ENCODE assay signal across 7 cellular contexts in genomic region chr20:35091808-35092523, GRCh38. TPM values are rescaled to one million over a fixed set of nuclear protein-coding genes. Genes with fewer than 3 reads are reported as not detected.
DNase-seq lines count a peak whose midpoint lies in the region; ATAC-seq, FAIRE-seq and TF ChIP-seq lines count a peak whose summit lies in the region.

No MANE protein-coding gene starts in this region.

- no peak for FAIRE-seq in GM12878 (lab: Jason Lieb, UNC)

- POLR2A ChIA-PET in GM12878 (lab: Charles Lee), result interaction anchor here (0.5 to 0.6 kb wide), 2 partner anchors 21 to 822 kb away, joined by 3 read pairs; no protein-coding TSS in a partner anchor

- under 1% methylated on average over 28 of the region's 28 CpGs for WGBS in GM12878 (ENCODE audit: insufficient coverage, insufficient replicate concordance, low lambda C conversion rate, missing lambda C conversion rate)

- peaks cover 0 to 8% of the 10 kb centered on the region in 2 experiments; a peak in 1 of 4 replicates for H3K36me3 ChIP-seq in GM12878 (ENCODE audit: control insufficient read depth in 2 of 2, insufficient read depth in 2 of 2, low read length in 1 of 2)
- no peaks in the 10 kb centered on the region for H3K36me3 ChIP-seq in kidney epithelial cell (ENCODE audit: control insufficient read depth, insufficient read depth, low read length)

- H3K4me3 ChIP-seq in GM12878, result peak overlapping the region; percentile 82
- peak overlapping the region; percentile 64 for H3K4me3 ChIP-seq in kidney epithelial cell (ENCODE audit: low read depth, low read length)

- in situ Hi-C loops in GM12878 (cut with MboI), result no loop called here

- CTCF ChIA-PET in GM12878 (lab: Yijun Ruan, JAX), result interaction anchor here (0.6 to 5.0 kb wide), 6 partner anchors 9 to 223 kb away, joined by 3 to 65 read pairs (median 4); partner anchors contain the start of genes EDEM2, GSS and MYH7B

- H3K9me3 ChIP-seq in GM12878 (replicated peaks; ENCODE audit: control insufficient read depth, insufficient read depth, low read length), result no peaks in the 10 kb centered on the region

- H3K9ac ChIP-seq in GM12878 (ENCODE audit: control insufficient read depth, insufficient read depth, low read length), result peak overlapping the region; percentile 91

- RAD21 ChIA-PET in GM12878 (lab: Charles Lee; ENCODE audit: unreplicated experiment), result interaction anchor here (0.6 to 1.0 kb wide), 3 partner anchors 53 to 218 kb away, joined by 3 to 4 read pairs (median 4); no protein-coding TSS in a partner anchor

- TF ChIP-seq RAD21 in GM12878 (IDR thresholded peaks at IDR 0.05; ENCODE audit: insufficient read depth, low read depth, low read length), result no peak

- intact Hi-C loops in GM12878 (cut with micrococcal nuclease; ENCODE audit: unreplicated experiment), result loop anchor here (10.0 kb wide), 1 partner anchor 217 kb away; the partner anchor contains the start of genes ACSS2 and GGT7

- peak overlapping the region; percentile 82 for H3K4me2 ChIP-seq in GM12878 (ENCODE audit: control insufficient read depth, insufficient read depth)

- H2AFZ ChIP-seq in GM12878 (ENCODE audit: control insufficient read depth, low read depth, low read length), result peak overlapping the region; percentile 70

- no peaks in the 10 kb centered on the region for H3K9me3 Mint-ChIP-seq in stimulated activated naive CD8-positive, alpha-beta T cell treated with anti-CD3 and anti-CD28 coated beads, Interleukin-15, amount 100 ng/mL, for 72 hours

- H3K79me2 ChIP-seq in GM12878 (ENCODE audit: control insufficient read depth, insufficient read depth, low read length), result peaks cover 50% of the 10 kb centered on the region

- H4K20me1 ChIP-seq in GM12878 (ENCODE audit: control insufficient read depth, insufficient read depth), result no peaks in the 10 kb centered on the region

- H3K27ac ChIP-seq in GM12878 (ENCODE audit: control insufficient read depth, insufficient read depth), result peak overlapping the region; percentile 69

- DNase-seq in GM03348 (ENCODE audit: low spot score) (peak; percentile 28), M059J (ENCODE audit: low read depth) (peak; percentile 39), GM12878 (ENCODE audit: low read depth, low spot score) (no peak), kidney epithelial cell (ENCODE audit: low read depth) (no peak)
- DNase-seq in stimulated activated naive CD8-positive, alpha-beta T cell treated with anti-CD3 and anti-CD28 coated beads, Interleukin-15, amount 100 ng/mL, for 72 hours, result no peak
- DNase-seq in NK-92 treated with Interleukin-12 subunit alpha and Interleukin-12 subunit beta, amount 100 ng/mL, for 24 hours (lab: John Stamatoyannopoulos, UW), result no peak

- TF ChIP-seq EP300 in GM12878 (IDR thresholded peaks at IDR 0.05; ENCODE audit: borderline replicate concordance in 1 of 2, control insufficient read depth in 1 of 2, low read depth in 2 of 2, low read length in 2 of 2), result no peak

- TSS peak; percentile 79 for BruUV-seq in GM12878 (replicated peaks; lab: Mats Ljungman, UMichigan)

- peaks cover 15% of the 10 kb centered on the region for H3K4me1 ChIP-seq in GM12878 (ENCODE audit: control insufficient read depth, insufficient read depth, low read length)

- TF ChIP-seq CTCF in GM12878 (IDR thresholded peaks at IDR 0.05 in 2 of 3, conservative IDR thresholded peaks at IDR 0.05 in 1 of 3; ENCODE audit: control insufficient read depth in 2 of 3, extremely low read depth in 1 of 3, insufficient read depth in 1 of 3, low read depth in 3 of 3, low read length in 3 of 3) (no peak), kidney epithelial cell (IDR thresholded peaks at IDR 0.05; ENCODE audit: insufficient read depth, low read length, poor library complexity, severe bottlenecking) (no peak)

- H3K27me3 Mint-ChIP-seq in stimulated activated naive CD8-positive, alpha-beta T cell treated with anti-CD3 and anti-CD28 coated beads, Interleukin-15, amount 100 ng/mL, for 72 hours, result no peaks in the 10 kb centered on the region

- no peak for TF ChIP-seq POLR2A in GM12878 (IDR thresholded peaks at IDR 0.05; ENCODE audit: low read depth, low read length)

- ATAC-seq in GM21723 (IDR thresholded peaks at IDR 0.05; ENCODE audit: unreplicated experiment) (peak; percentile 24), GM12878 (peak; percentile 64)
- ATAC-seq in stimulated activated naive CD8-positive, alpha-beta T cell treated with anti-CD3 and anti-CD28 coated beads, Interleukin-15, amount 100 ng/mL, for 72 hours, result peak; percentile 33

- peak overlapping the region; percentile 97 to 100 for H3K27ac Mint-ChIP-seq in stimulated activated naive CD8-positive, alpha-beta T cell treated with anti-CD3 and anti-CD28 coated beads, Interleukin-15, amount 100 ng/mL, for 72 hours

- peak overlapping the region; percentile 82 to 91 for H3K4me3 Mint-ChIP-seq in stimulated activated naive CD8-positive, alpha-beta T cell treated with anti-CD3 and anti-CD28 coated beads, Interleukin-15, amount 100 ng/mL, for 72 hours

- peaks cover 64% of the 10 kb centered on the region for H3K4me1 Mint-ChIP-seq in stimulated activated naive CD8-positive, alpha-beta T cell treated with anti-CD3 and anti-CD28 coated beads, Interleukin-15, amount 100 ng/mL, for 72 hours

- SMC1A ChIA-PET in GM12878 (lab: Charles Lee; ENCODE audit: uncharacterized antibody, unreplicated experiment), result interaction anchor here (1.2 to 2.2 kb wide), 2 partner anchors 28 to 53 kb away, joined by 3 to 7 read pairs; no protein-coding TSS in a partner anchor

- H3K27me3 ChIP-seq in GM12878 (replicated peaks in 1 of 2; ENCODE audit: control insufficient read depth in 2 of 2, insufficient read depth in 2 of 2, low read length in 1 of 2), result no peaks in the 10 kb centered on the region
- no peaks in the 10 kb centered on the region for H3K27me3 ChIP-seq in kidney epithelial cell (ENCODE audit: control insufficient read depth, insufficient read depth, low read length)

TF ChIP-seq in GM12878, 131 proteins besides CTCF, POLR2A, EP300 and RAD21:
- TF ChIP-seq SUZ12 (IDR thresholded peaks at IDR 0.05; ENCODE audit: unreplicated experiment) (no peak), NKRF (conservative IDR thresholded peaks at IDR 0.05) (no peak), RUNX3 (IDR thresholded peaks at IDR 0.05; ENCODE audit: low read length) (no peak), IKZF1 (conservative IDR thresholded peaks at IDR 0.05) (no peak), ESRRA (IDR thresholded peaks at IDR 0.05; ENCODE audit: low read length) (no peak), STAT3 (IDR thresholded peaks at IDR 0.05; ENCODE audit: low read depth, low read length) (no peak)
TF ChIP-seq in GM12878: peak in this region for 0.

RNA-seq across cellular contexts. Expression of gene TRPC4AP, which starts 0.6 kb away (rescaled TPM):
- total RNA-seq in M059J (2014; rRNA removed; shearing (Covaris generic)), result 90.6 and 94.4 TPM in 2 replicates
- total RNA-seq in GM12878 (2013; cell fraction: nucleolus; rRNA removed), result 74.4 and 78.9 TPM in 2 replicates
- total RNA-seq in GM12878 (2014; rRNA removed), result 25.2 and 28.2 TPM in 2 replicates
- total RNA-seq in GM12878 (2014; rRNA removed; fragmentation: Illumina TruSeq; extraction: Trizol), result 22.7 and 23.6 TPM in 2 replicates
- 44.8 and 45.5 TPM in 2 replicates for total RNA-seq in GM12878 (2021)
- polyA plus RNA-seq in GM12878 (2011; ENCODE audit: low read depth), result 27.3 TPM
- polyA plus RNA-seq in GM12878 (2011; rRNA removed), result 39.8 and 52.2 TPM in 2 replicates
- polyA plus RNA-seq in GM12878 (2011; cell fraction: cytosol; rRNA removed), result 52.3 and 60.4 TPM in 2 replicates
- polyA plus RNA-seq in GM12878 (2011; cell fraction: nucleus; rRNA removed), result 154 and 188 TPM in 2 replicates
- 32.3 and 38.9 TPM in 2 replicates for polyA plus RNA-seq in GM12878 (2012)
- 30.7 and 36.8 TPM in 2 replicates for polyA plus RNA-seq in GM12878 (2014; fragmentation: Illumina TruSeq; extraction: Trizol)
- 1 to 10 TPM; 1.1 to 2.2 TPM for polyA plus RNA-seq in GM12878 (2014; fragmentation: Nextera tagmentation; extraction: Ambion mirVana)
- polyA plus RNA-seq in GM12878 (2014; rRNA removed), result 51.9 and 53.3 TPM in 2 replicates
- 10 to 100 TPM; 60.7 to 61.7 TPM for polyA plus RNA-seq in GM12878 (2016; fragmentation: Nextera tagmentation; extraction: Ambion mirVana)
- polyA minus RNA-seq in GM12878 (2011; rRNA and poly(A)+ RNA removed), result 64.4 and 69.6 TPM in 2 replicates
- 19.1 and 24.0 TPM in 2 replicates for polyA minus RNA-seq in GM12878 (2011; cell fraction: cytosol; rRNA and poly(A)+ RNA removed)
- 34.4 and 35.1 TPM in 2 replicates for polyA minus RNA-seq in GM12878 (2011; cell fraction: nucleus; rRNA and poly(A)+ RNA removed)
- 78.8 and 99.3 TPM in 2 replicates for total RNA-seq in kidney epithelial cell

RNA-seq across cellular contexts. Expression of gene EDEM2, which starts 55.2 kb away (rescaled TPM):
- 54.5 and 80.3 TPM in 2 replicates for total RNA-seq in M059J (2014; rRNA removed; shearing (Covaris generic))
- total RNA-seq in GM12878 (2013; cell fraction: nucleolus; rRNA removed), result 13.9 and 14.7 TPM in 2 replicates
- 24.8 and 27.1 TPM in 2 replicates for total RNA-seq in GM12878 (2014; rRNA removed)
- total RNA-seq in GM12878 (2014; rRNA removed; fragmentation: Illumina TruSeq; extraction: Trizol), result 14.5 and 14.7 TPM in 2 replicates
- 16.6 and 18.0 TPM in 2 replicates for total RNA-seq in GM12878 (2021)
- 9.9 TPM for polyA plus RNA-seq in GM12878 (2011; ENCODE audit: low read depth)
- 7.6 and 13.4 TPM in 2 replicates for polyA plus RNA-seq in GM12878 (2011; rRNA removed)
- polyA plus RNA-seq in GM12878 (2011; cell fraction: cytosol; rRNA removed), result 13.5 and 16.2 TPM in 2 replicates
- 17.6 and 21.0 TPM in 2 replicates for polyA plus RNA-seq in GM12878 (2011; cell fraction: nucleus; rRNA removed)
- 19.8 and 20.1 TPM in 2 replicates for polyA plus RNA-seq in GM12878 (2012)
- polyA plus RNA-seq in GM12878 (2014; fragmentation: Illumina TruSeq; extraction: Trizol), result 13.3 and 15.1 TPM in 2 replicates
- 10 to 100 TPM in 1 of 2 experiments, 1 to 10 TPM in 1; 9.9 to 11.4 TPM for polyA plus RNA-seq in GM12878 (2014; fragmentation: Nextera tagmentation; extraction: Ambion mirVana)
- polyA plus RNA-seq in GM12878 (2014; rRNA removed), result 11.5 and 12.4 TPM in 2 replicates
- polyA plus RNA-seq in GM12878 (2016; fragmentation: Nextera tagmentation; extraction: Ambion mirVana), result 10 to 100 TPM; 24.3 TPM
- 9.6 and 10.4 TPM in 2 replicates for polyA minus RNA-seq in GM12878 (2011; rRNA and poly(A)+ RNA removed)
- 3.4 and 4.5 TPM in 2 replicates for polyA minus RNA-seq in GM12878 (2011; cell fraction: cytosol; rRNA and poly(A)+ RNA removed)
- polyA minus RNA-seq in GM12878 (2011; cell fraction: nucleus; rRNA and poly(A)+ RNA removed), result 3.5 and 3.7 TPM in 2 replicates
- total RNA-seq in kidney epithelial cell, result 34.7 TPM in 2 replicates

Comparison
In these comparisons a context has a peak if more than half of its experiments do, and no peak if none do; other contexts are left out.
1. DNase-seq: peak in GM03348 (single experiment) and M059J (single experiment); none in GM12878 (single experiment), kidney epithelial cell (single experiment), stimulated activated naive CD8-positive, alpha-beta T cell treated with anti-CD3 and anti-CD28 coated beads, Interleukin-15, amount 100 ng/mL, for 72 hours (0 of 2) and NK-92 treated with Interleukin-12 subunit alpha and Interleukin-12 subunit beta, amount 100 ng/mL, for 24 hours (single experiment).
2. Peak in every context shown above with its lines, with median percentiles within 50 percentile points of each other: ATAC-seq.